In the genomic region with DNA sequence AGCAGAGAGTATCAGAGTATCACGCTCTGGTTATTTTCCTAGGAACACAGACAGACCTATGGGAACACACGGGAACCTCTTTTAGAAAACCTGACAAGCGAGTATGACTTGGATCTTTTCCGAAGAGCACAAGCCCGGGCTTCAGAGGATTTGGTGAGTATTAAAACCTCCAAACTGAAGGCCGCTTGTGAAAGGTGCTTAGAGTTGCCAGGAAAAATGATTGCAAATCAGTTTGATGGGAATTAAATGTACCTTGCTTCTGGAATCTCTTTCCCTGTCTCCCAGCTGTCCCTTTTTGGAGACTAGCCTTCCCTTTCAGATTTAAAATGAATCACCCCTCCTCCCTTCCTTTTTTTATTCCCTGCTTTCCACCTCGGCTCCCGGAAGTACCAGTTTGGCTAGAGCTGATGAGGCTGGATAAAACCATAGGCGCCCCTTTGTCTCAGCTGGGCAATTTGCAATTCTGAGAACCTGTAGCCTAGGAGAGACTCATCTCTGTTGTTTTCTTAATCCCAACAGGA, we compare ENCODE assay signal across 12 cellular contexts. TPM values are rescaled to one million over a fixed set of nuclear protein-coding genes. Genes with fewer than 3 reads are reported as not detected.
A peak's percentile ranks its signal among the peaks of the same experiment; 100 is the strongest.
DNase-seq lines count a peak whose midpoint lies in the region; ATAC-seq, FAIRE-seq and TF ChIP-seq lines count a peak whose summit lies in the region.
"Had no signal": no experiment of that assay in that cellular context is flagged by ENCODE, and none has a peak within 500 bp of the region (broad histone marks: within the 10 kb centered on the region; RNA-seq: fewer than 3 reads in every experiment).

No MANE protein-coding gene starts in this region.

- FAIRE-seq in endothelial cell of umbilical vein (lab: Jason Lieb, UNC), result peak; percentile 68
- FAIRE-seq: GM18507 had no signal

- TF ChIP-seq CTCF in endothelial cell of umbilical vein (IDR thresholded peaks at IDR 0.05; ENCODE audit: extremely low read depth in 1 of 2, insufficient read depth in 1 of 2, low read depth in 1 of 2, low read length in 2 of 2), result no peak

- dilution Hi-C loops in endothelial cell of umbilical vein (cut with MboI; ENCODE audit: extremely low pct_ligation_motif_present, low sequenced_read_pairs), result no loop called here

- peak overlapping the region; percentile 60 for H3K27ac ChIP-seq in endothelial cell of umbilical vein (ENCODE audit: insufficient read depth, low read depth, low read length)
- peak overlapping the region; percentile 55 for H3K27ac ChIP-seq in naive thymus-derived CD4-positive, alpha-beta T cell (ENCODE audit: low read depth, low read length)

- H3K4me1 Mint-ChIP-seq in naive thymus-derived CD4-positive, alpha-beta T cell, result peaks cover 32 to 79% (median 73%) of the 10 kb centered on the region in 7 donors

- H3K9me3 ChIP-seq in endothelial cell of umbilical vein (replicated peaks; ENCODE audit: control insufficient read depth, insufficient read depth, low read length), result no peaks in the 10 kb centered on the region
- H3K9me3 ChIP-seq in naive thymus-derived CD4-positive, alpha-beta T cell (ENCODE audit: control insufficient read depth in 2 of 3, low read length in 3 of 3), result no peaks in the 10 kb centered on the region

- H3K9ac ChIP-seq in endothelial cell of umbilical vein (replicated peaks; ENCODE audit: extremely low read depth, insufficient read depth, low read length), result peak overlapping the region; percentile 47

- TF ChIP-seq POLR2A in endothelial cell of umbilical vein (IDR thresholded peaks at IDR 0.05; ENCODE audit: low read depth, low read length), result no peak

- BruUV-seq in endothelial cell of umbilical vein (replicated peaks; lab: Mats Ljungman, UMichigan), result no TSS peak

- no peaks in the 10 kb centered on the region for H4K20me1 ChIP-seq in endothelial cell of umbilical vein (replicated peaks; ENCODE audit: control insufficient read depth, extremely low read depth, insufficient read depth, low read length)

- H3K4me2 ChIP-seq in endothelial cell of umbilical vein (ENCODE audit: insufficient read depth, low read length), result peak overlapping the region; percentile 69

- intact Hi-C loops in endothelial cell of umbilical vein (cut with micrococcal nuclease), result loop anchor here (2.0 kb wide), 1 partner anchor 17 kb away; no protein-coding TSS in a partner anchor
- intact Hi-C loops in naive thymus-derived CD4-positive, alpha-beta T cell (cut with micrococcal nuclease), result loop anchor here in 1 of 2 donors (5.0 kb wide), 1 partner anchor 454 kb away; a partner anchor contains a TSS

- H3K79me2 ChIP-seq in endothelial cell of umbilical vein (ENCODE audit: control insufficient read depth, insufficient read depth, low read length), result peaks cover 9% of the 10 kb centered on the region

- CTCF ChIA-PET in endothelial cell of umbilical vein (lab: Charles Lee), result interaction anchor here (0.6 to 1.8 kb wide), 9 partner anchors 15 to 248 kb away, joined by 3 to 7 read pairs (median 3); a partner anchor contains a TSS
- CTCF ChIA-PET in naive thymus-derived CD4-positive, alpha-beta T cell (lab: Charles Lee), result interaction anchor here (1.0 to 1.2 kb wide), 2 partner anchors 38 to 244 kb away, joined by 3 to 4 read pairs; no protein-coding TSS in a partner anchor

- H3K27ac Mint-ChIP-seq in naive thymus-derived CD4-positive, alpha-beta T cell, result peak overlapping the region; percentile 78 to 99 (median 96)
- H3K27ac Mint-ChIP-seq: memory B cell had no signal

- peaks cover 3 to 8% of the 10 kb centered on the region in 2 experiments for H3K36me3 ChIP-seq in endothelial cell of umbilical vein (ENCODE audit: control insufficient read depth in 2 of 2, extremely low read depth in 1 of 2, insufficient read depth in 2 of 2, low read length in 2 of 2)
- H3K36me3 ChIP-seq in naive thymus-derived CD4-positive, alpha-beta T cell (ENCODE audit: control insufficient read depth in 2 of 3, insufficient read depth in 3 of 3, low read length in 3 of 3), result peaks cover 4 to 37% (median 11%) of the 10 kb centered on the region in 3 experiments

- H2AFZ ChIP-seq in endothelial cell of umbilical vein (ENCODE audit: low read depth, low read length), result no peak overlapping the region

- no peaks in the 10 kb centered on the region for H3K9me3 Mint-ChIP-seq in naive thymus-derived CD4-positive, alpha-beta T cell
- H3K9me3 Mint-ChIP-seq: memory B cell had no signal

- POLR2A ChIA-PET in endothelial cell of umbilical vein (lab: Charles Lee), result no interaction called here
- POLR2A ChIA-PET in naive thymus-derived CD4-positive, alpha-beta T cell (lab: Charles Lee), result interaction anchor here (0.6 to 2.0 kb wide), 5 partner anchors 10 to 28 kb away, joined by 3 to 11 read pairs (median 4); a partner anchor contains a TSS

- DNase-seq in Ammon's horn (ENCODE audit: low spot score) (peak; percentile 14), NCI-H526 (lab: John Stamatoyannopoulos, UW) (peak; percentile 68 to 76), endothelial cell of umbilical vein (ENCODE audit: low read depth, low spot score) (peak; percentile 53), NCI-H1930 (lab: John Stamatoyannopoulos, UW) (no peak)
- DNase-seq in naive thymus-derived CD4-positive, alpha-beta T cell, result no peak
- no peak for DNase-seq in central memory CD4-positive, alpha-beta T cell
- DNase-seq: cerebellar nuclear complex, NCI-H748 treated with DMSO at 0.1 percent for 48 hours had no signal

- peak overlapping the region in 2 of 3 experiments; percentile 2 to 26 for H3K4me3 ChIP-seq in endothelial cell of umbilical vein (replicated peaks in 1 of 3; ENCODE audit: insufficient read depth in 1 of 3, low read depth in 1 of 3, low read length in 3 of 3)
- no peak overlapping the region for H3K4me3 ChIP-seq in naive thymus-derived CD4-positive, alpha-beta T cell (ENCODE audit: low read length)

- H3K27me3 ChIP-seq in endothelial cell of umbilical vein (ENCODE audit: control insufficient read depth in 2 of 2, insufficient read depth in 2 of 2, low read length in 2 of 2), result no peaks in the 10 kb centered on the region
- H3K27me3 ChIP-seq in naive thymus-derived CD4-positive, alpha-beta T cell (ENCODE audit: control insufficient read depth in 2 of 2, insufficient read depth in 2 of 2, low read length in 2 of 2), result no peaks in the 10 kb centered on the region

- H3K4me1 ChIP-seq in endothelial cell of umbilical vein (ENCODE audit: control insufficient read depth, extremely low read depth, insufficient read depth, low read length), result peaks cover 47% of the 10 kb centered on the region
- H3K4me1 ChIP-seq in naive thymus-derived CD4-positive, alpha-beta T cell (ENCODE audit: control insufficient read depth in 2 of 2, insufficient read depth in 2 of 2, low read length in 2 of 2), result peaks cover 36 to 60% of the 10 kb centered on the region in 2 donors

- H3K27me3 Mint-ChIP-seq in naive thymus-derived CD4-positive, alpha-beta T cell, result no peaks in the 10 kb centered on the region
- H3K27me3 Mint-ChIP-seq: memory B cell had no signal

- peak overlapping the region in 5 of 10 donors; percentile 43 to 85 (median 67) for H3K4me3 Mint-ChIP-seq in naive thymus-derived CD4-positive, alpha-beta T cell
- H3K4me3 Mint-ChIP-seq: memory B cell had no signal

- no peaks in the 10 kb centered on the region for H3K9me1 ChIP-seq in endothelial cell of umbilical vein (replicated peaks; ENCODE audit: control insufficient read depth, extremely low read depth, insufficient read depth, low read length)

- no peak for ATAC-seq in naive thymus-derived CD4-positive, alpha-beta T cell
- ATAC-seq in HG03342 (IDR thresholded peaks at IDR 0.05; ENCODE audit: unreplicated experiment), result no peak
- no peak for ATAC-seq in GM21367 (IDR thresholded peaks at IDR 0.05; ENCODE audit: unreplicated experiment)

- peaks cover 10 to 45% (median 31%) of the 10 kb centered on the region in 5 donors for H3K36me3 Mint-ChIP-seq in naive thymus-derived CD4-positive, alpha-beta T cell

TF ChIP-seq in endothelial cell of umbilical vein, 7 proteins besides CTCF, POLR2A, EP300 and RAD21 (continues in another document):
- no peak for TF ChIP-seq GATA2 (IDR thresholded peaks at IDR 0.05; ENCODE audit: insufficient read depth, insufficient read length, low read depth, low read length)

RNA-seq across cellular contexts. Expression of a gene that starts 27.3 kb away (rescaled TPM):
- total RNA-seq in endothelial cell of umbilical vein, result 64.9 and 66.2 TPM in 2 replicates
- polyA plus RNA-seq in endothelial cell of umbilical vein, result 35.0 and 44.5 TPM in 2 replicates
- polyA plus RNA-seq in endothelial cell of umbilical vein (2011; cell fraction: cytosol; rRNA removed), result 31.0 and 39.9 TPM in 2 replicates
- polyA plus RNA-seq in endothelial cell of umbilical vein (2011; cell fraction: nucleus; rRNA removed), result 63.1 and 64.3 TPM in 2 replicates
- 30.7 TPM in 2 replicates for polyA plus RNA-seq in endothelial cell of umbilical vein (2012)
- polyA minus RNA-seq in endothelial cell of umbilical vein, result 106 and 112 TPM in 2 replicates
- 21.7 TPM for polyA minus RNA-seq in endothelial cell of umbilical vein (2011; cell fraction: cytosol; rRNA and poly(A)+ RNA removed)
- polyA minus RNA-seq in endothelial cell of umbilical vein (2011; cell fraction: nucleus; rRNA and poly(A)+ RNA removed), result 104 and 144 TPM in 2 replicates
- total RNA-seq in naive thymus-derived CD4-positive, alpha-beta T cell, result 100 to 1,000 TPM in 4 of 5 experiments, 10 to 100 TPM in 1; 85.6 to 195 (median 132) TPM
- polyA plus RNA-seq in naive thymus-derived CD4-positive, alpha-beta T cell, result 10 to 100 TPM; 39.2 to 54.8 TPM

RNA-seq across cellular contexts. Expression of a gene that starts 32.0 kb away (rescaled TPM):
- not detected in 2 replicates for total RNA-seq in endothelial cell of umbilical vein
- polyA plus RNA-seq in endothelial cell of umbilical vein, result 0.19 and 0.27 TPM in 2 replicates
- polyA plus RNA-seq in endothelial cell of umbilical vein (2011; cell fraction: cytosol; rRNA removed), result 0.14 and 0.27 TPM in 2 replicates
- 0.32 TPM in 1 of 2 replicates, not detected in the other for polyA plus RNA-seq in endothelial cell of umbilical vein (2011; cell fraction: nucleus; rRNA removed)
- not detected in 2 replicates for polyA plus RNA-seq in endothelial cell of umbilical vein (2012)
- not detected in 2 replicates for polyA minus RNA-seq in endothelial cell of umbilical vein
- not detected for polyA minus RNA-seq in endothelial cell of umbilical vein (2011; cell fraction: cytosol; rRNA and poly(A)+ RNA removed)
- polyA minus RNA-seq in endothelial cell of umbilical vein (2011; cell fraction: nucleus; rRNA and poly(A)+ RNA removed), result not detected in 2 replicates
- total RNA-seq in naive thymus-derived CD4-positive, alpha-beta T cell, result not detected
- polyA plus RNA-seq in naive thymus-derived CD4-positive, alpha-beta T cell, result not detected

RNA-seq across cellular contexts. Expression of a gene that starts 51.9 kb away (rescaled TPM):
- total RNA-seq in endothelial cell of umbilical vein, result 10.4 and 12.2 TPM in 2 replicates
- polyA plus RNA-seq in endothelial cell of umbilical vein, result 24.1 and 27.2 TPM in 2 replicates
- 19.4 and 21.5 TPM in 2 replicates for polyA plus RNA-seq in endothelial cell of umbilical vein (2011; cell fraction: cytosol; rRNA removed)
- polyA plus RNA-seq in endothelial cell of umbilical vein (2011; cell fraction: nucleus; rRNA removed), result 14.2 and 20.0 TPM in 2 replicates
- polyA plus RNA-seq in endothelial cell of umbilical vein (2012), result 4.6 and 6.6 TPM in 2 replicates
- polyA minus RNA-seq in endothelial cell of umbilical vein, result 17.4 and 19.0 TPM in 2 replicates
- not detected for polyA minus RNA-seq in endothelial cell of umbilical vein (2011; cell fraction: cytosol; rRNA and poly(A)+ RNA removed)
- polyA minus RNA-seq in endothelial cell of umbilical vein (2011; cell fraction: nucleus; rRNA and poly(A)+ RNA removed), result 5.7 and 8.5 TPM in 2 replicates
- total RNA-seq in naive thymus-derived CD4-positive, alpha-beta T cell, result 10 to 100 TPM; 31.8 to 99.1 (median 58.5) TPM
- 10 to 100 TPM; 47.2 to 59.0 TPM for polyA plus RNA-seq in naive thymus-derived CD4-positive, alpha-beta T cell

Comparison
In these comparisons a context has a peak if more than half of its experiments do, and no peak if none do; other contexts are left out.
1. DNase-seq: peak in Ammon's horn (single experiment), NCI-H526 (2 of 2) and endothelial cell of umbilical vein (single experiment); none in naive thymus-derived CD4-positive, alpha-beta T cell (0 of 9), NCI-H1930 (0 of 2) and central memory CD4-positive, alpha-beta T cell (single experiment).